Comparison of ENCODE assay signal across 16 cellular contexts in the genomic region with DNA sequence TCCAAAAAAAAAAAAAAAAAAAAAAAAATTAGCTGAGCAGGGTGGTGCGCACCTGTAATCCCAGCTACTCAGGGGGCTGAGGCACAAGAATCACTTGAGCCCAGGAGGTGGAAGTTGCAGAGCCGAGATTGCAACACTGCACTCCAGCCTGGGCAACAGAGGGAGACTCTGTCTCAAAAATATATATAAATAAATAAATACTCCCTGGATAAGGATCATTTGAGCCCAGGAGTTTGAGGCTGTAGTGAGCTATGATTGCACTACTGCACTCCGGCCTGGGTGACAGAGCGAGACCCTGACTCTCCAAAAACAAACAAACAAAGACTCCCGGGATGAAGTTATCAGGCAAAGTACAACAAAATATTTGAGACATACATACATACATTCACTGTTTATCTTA. TPM values are rescaled to one million over a fixed set of nuclear protein-coding genes. Genes with fewer than 3 reads are reported as not detected.
DNase-seq lines count a peak whose midpoint lies in the region; ATAC-seq, FAIRE-seq and TF ChIP-seq lines count a peak whose summit lies in the region.
"Had no signal": no experiment of that assay in that cellular context is flagged by ENCODE, and none has a peak within 500 bp of the region (broad histone marks: within the 10 kb centered on the region; RNA-seq: fewer than 3 reads in every experiment).

No MANE protein-coding gene starts in this region.

- TF ChIP-seq EP300 in A549 (IDR thresholded peaks at IDR 0.05) (no peak), K562 (IDR thresholded peaks at IDR 0.05; ENCODE audit: low read length) (no peak)

- H3K9me3 Mint-ChIP-seq in GM23338 = no peaks in the 10 kb centered on the region
- H3K9me3 Mint-ChIP-seq: HFFc6 had no signal

- TF ChIP-seq RAD21 in A549 (conservative IDR thresholded peaks at IDR 0.05 in 1 of 2, IDR thresholded peaks at IDR 0.05 in 1 of 2) = peak; percentile 51 to 55
- TF ChIP-seq RAD21 in K562 (CRISPR knock-in tag; conservative IDR thresholded peaks at IDR 0.05 in 1 of 2, IDR thresholded peaks at IDR 0.05 in 1 of 2) = peak; percentile 40 to 53

- DNase-seq in A549 (ENCODE audit: low read depth in 1 of 2, low spot score in 1 of 2) = peak in 1 of 2 experiments; percentile 56
- no peak for DNase-seq in GM23338 (ENCODE audit: low spot score)
- DNase-seq in K562 (ENCODE audit: extremely low read depth in 1 of 4, low spot score in 3 of 4) = peak in 1 of 4 experiments; percentile 35
- peak; percentile 37 for DNase-seq in left lobe of liver (ENCODE audit: low spot score)
- DNase-seq in NCI-H524 treated with DMSO at 0.1 percent for 48 hours (lab: John Stamatoyannopoulos, UW) = no peak
- no peak for DNase-seq in NCI-H524 (lab: John Stamatoyannopoulos, UW)
- DNase-seq in brain microvascular endothelial cell = no peak
- DNase-seq in NOMO-1 (lab: John Stamatoyannopoulos, UW; ENCODE audit: unreplicated experiment in 2 of 2) = no peak
- DNase-seq: activated naive CD4-positive, alpha-beta T cell treated with anti-CD3 and anti-CD28 coated beads, Interleukin-2, amount 50 U/mL, for 16 hours; HFFc6; MG63; NCI-H2171; posterior cingulate gyrus; SK-N-SH; stimulated activated CD4-positive, alpha-beta T cell treated with anti-CD3 and anti-CD28 coated beads, Interleukin-12 subunit alpha, Interleukin-12 subunit beta, amount 100 ng/mL, for 4 hours; testis had no signal

- H3K79me2 ChIP-seq in GM23338 (replicated peaks; ENCODE audit: insufficient read depth) (peaks cover 14% of the 10 kb centered on the region), K562 (ENCODE audit: control insufficient read depth, insufficient read depth, low read length) (peaks cover 22% of the 10 kb centered on the region)

- no peaks in the 10 kb centered on the region for H3K36me3 ChIP-seq in GM23338 (ENCODE audit: insufficient read depth)
- peaks cover 6% of the 10 kb centered on the region; the same call in 1 of the 3 replicates for H3K36me3 ChIP-seq in K562 (ENCODE audit: control insufficient read depth, insufficient read depth, low read length)
- H3K36me3 ChIP-seq in brain microvascular endothelial cell (replicated peaks) = no peaks in the 10 kb centered on the region

- peaks cover 8% of the 10 kb centered on the region; the same call in 1 of the 3 replicates for H3K36me3 Mint-ChIP-seq in GM23338 (ENCODE audit: low read depth)

- H3F3A ChIP-seq in GM23338 (replicated peaks; ENCODE audit: low read depth) = 0 out of 2 replicates have a peak, but pooled peaks cover 14% of the 10 kb centered on the region

- H3K27me3 Mint-ChIP-seq in GM23338 (ENCODE audit: insufficient read depth, low read depth, poor library complexity) = peaks cover 13% of the 10 kb centered on the region

- H3K4me3 Mint-ChIP-seq in GM23338 = no peak overlapping the region
- H3K4me3 Mint-ChIP-seq: HFFc6 had no signal

- TF ChIP-seq POLR2A in A549 (IDR thresholded peaks at IDR 0.05; ENCODE audit: low read length) (no peak), K562 (conservative IDR thresholded peaks at IDR 0.05) (no peak)

- H3K4me1 Mint-ChIP-seq in GM23338 = peaks cover 30% of the 10 kb centered on the region

- no peaks in the 10 kb centered on the region for H3K9me2 ChIP-seq in GM23338 (ENCODE audit: insufficient read depth)
- H3K9me2 ChIP-seq: SK-N-SH had no signal

- H3K27me3 ChIP-seq in GM23338 (ENCODE audit: insufficient read depth) (no peaks in the 10 kb centered on the region), K562 (ENCODE audit: control insufficient read depth in 2 of 2, insufficient read depth in 2 of 2, low read length in 2 of 2) (no peaks in the 10 kb centered on the region), brain microvascular endothelial cell (replicated peaks) (no peaks in the 10 kb centered on the region)
- H3K27me3 ChIP-seq: MG63, testis had no signal

- H3K4me2 ChIP-seq in A549 = peak overlapping the region; percentile 72
- no peak overlapping the region for H3K4me2 ChIP-seq in GM23338
- no peak overlapping the region for H3K4me2 ChIP-seq in K562 (ENCODE audit: insufficient read depth, low read length)
- H3K4me2 ChIP-seq: SK-N-SH had no signal

- in situ Hi-C loops in K562 (cut with MboI) = no loop called here
- in situ Hi-C loops in brain microvascular endothelial cell (cut with HindIII; ENCODE audit: low pct_ligation_motif_present, low sequenced_read_pairs) = no loop called here

- no peak overlapping the region for H3K4me3 ChIP-seq in A549
- no peak overlapping the region for H3K4me3 ChIP-seq in GM23338
- no peak overlapping the region for H3K4me3 ChIP-seq in K562
- no peak overlapping the region for H3K4me3 ChIP-seq in brain microvascular endothelial cell (ENCODE audit: low read depth, low read length)
- H3K4me3 ChIP-seq: MG63, testis had no signal

- peaks cover 4% of the 10 kb centered on the region; the same call in 1 of the 2 replicates for H4K20me1 ChIP-seq in GM23338 (replicated peaks; ENCODE audit: insufficient read depth)
- H4K20me1 ChIP-seq in K562 (replicated peaks; ENCODE audit: control insufficient read depth, insufficient read depth, low read length) = 0 out of 2 replicates have a peak, but pooled peaks cover 2% of the 10 kb centered on the region

- no peaks in the 10 kb centered on the region for H3K9me1 ChIP-seq in K562 (ENCODE audit: control insufficient read depth, insufficient read depth, low read length)

- no TSS peak for BruUV-seq in K562 (replicated peaks; lab: Mats Ljungman, UMichigan)

- TF ChIP-seq CTCF in A549 (IDR thresholded peaks at IDR 0.05) (peak; percentile 30; the same call in 1 of the 3 replicates), GM23338 (conservative IDR thresholded peaks at IDR 0.05; ENCODE audit: low read depth in 2 of 2) (no peak), K562 (IDR thresholded peaks at IDR 0.05 in 2 of 3, conservative IDR thresholded peaks at IDR 0.05 in 1 of 3; ENCODE audit: insufficient read depth in 2 of 3, low read depth in 1 of 3, low read length in 3 of 3) (peak in 1 of 3 experiments; percentile 47; a peak in 2 of 6 replicates), brain microvascular endothelial cell (IDR thresholded peaks at IDR 0.05; ENCODE audit: low read depth, low read length, missing control alignments) (no peak)

- no peaks in the 10 kb centered on the region for H3K9me3 ChIP-seq in A549
- H3K9me3 ChIP-seq in K562 (replicated peaks; ENCODE audit: control insufficient read depth, insufficient read depth, low read depth, low read length) = no peaks in the 10 kb centered on the region
- H3K9me3 ChIP-seq: MG63, SK-N-SH, testis had no signal

- intact Hi-C loops in K562 (cut with micrococcal nuclease) = loop anchor here (10.0 kb wide), 1 partner anchor 273 kb away; the partner anchor contains the start of gene HECTD4

- CTCF ChIA-PET in A549 (lab: Yijun Ruan, JAX) = interaction anchor here (0.6 to 4.8 kb wide), 6 partner anchors 11 to 275 kb away, joined by 3 to 21 read pairs (median 3); partner anchors contain the start of gene TRAFD1
- CTCF ChIA-PET in K562 (lab: Yijun Ruan, JAX; ENCODE audit: low intra/inter-chr PET ratio) = interaction anchor here (0.6 kb wide), 1 partner anchor 919 kb away, joined by 3 read pairs; no protein-coding TSS in a partner anchor

- ATAC-seq in A549 (peak in 1 of 2 experiments; percentile 18; a peak in 4 of 6 replicates), GM23338 (no peak), K562 (no peak), left lobe of liver (no peak)

- peak overlapping the region; percentile 82 for H3K27ac Mint-ChIP-seq in GM23338
- H3K27ac Mint-ChIP-seq: HFFc6 had no signal

- WGBS in A549 (ENCODE audit: missing lambda C conversion rate) = 25% methylated on average over 5 of the region's 5 CpGs
- WGBS in K562 (ENCODE audit: insufficient coverage, low coverage, missing lambda C conversion rate) = 55% methylated on average over 5 of the region's 5 CpGs

- no peak overlapping the region for H3K9ac ChIP-seq in K562 (ENCODE audit: insufficient read depth in 1 of 2, low read depth in 2 of 2, low read length in 2 of 2)
- H3K9ac ChIP-seq: SK-N-SH had no signal

- H2AFZ ChIP-seq in GM23338 (no peak overlapping the region), K562 (ENCODE audit: low read depth, low read length) (no peak overlapping the region)

- POLR2A ChIA-PET in A549 (lab: Yijun Ruan, JAX) (interaction anchor here (0.7 to 1.4 kb wide), 3 partner anchors 9 to 99 kb away, joined by 4 to 6 read pairs (median 5); partner anchors contain the start of genes TMEM116 and TRAFD1), K562 (lab: Yijun Ruan, JAX) (interaction anchor here (0.7 to 1.4 kb wide), 2 partner anchors 11 to 14 kb away, joined by 3 read pairs; no protein-coding TSS in a partner anchor)

- H3K27ac ChIP-seq in A549 (peak overlapping the region; percentile 89 to 98), GM23338 (ENCODE audit: low read depth) (peak overlapping the region; percentile 18; the same call in 1 of the 2 replicates), K562 (ENCODE audit: extremely low read depth, low read depth, low read length) (no peak overlapping the region), brain microvascular endothelial cell (no peak overlapping the region)
- H3K27ac ChIP-seq: testis had no signal

- FAIRE-seq in A549 (lab: Jason Lieb, UNC) (no peak), K562 (lab: Jason Lieb, UNC) (no peak)

- H3K4me1 ChIP-seq in A549 = peaks cover 53% of the 10 kb centered on the region
- H3K4me1 ChIP-seq in GM23338 (ENCODE audit: insufficient read depth) = peaks cover 29% of the 10 kb centered on the region
- peaks cover 30 to 43% of the 10 kb centered on the region in 2 experiments for H3K4me1 ChIP-seq in K562 (replicated peaks in 1 of 2; ENCODE audit: control insufficient read depth in 2 of 2, insufficient read depth in 2 of 2, low read length in 2 of 2)

RNA-seq across cellular contexts. Expression of gene NAA25, which starts 3.3 kb away (rescaled TPM):
- polyA plus RNA-seq in A549 (2011; rRNA removed) (41.4 and 49.3 TPM in 2 replicates), A549 (2017; fragmentation: RNase III; extraction: RNeasy Plus Mini Kit Qiagen cat#74134 plus additional on column Dnase treatment) (21.3 to 21.9 TPM (median 21.5 TPM) in 3 replicates), GM23338 (2016; fragmentation: Nextera tagmentation; extraction: Ambion mirVana) (55.1 and 58.9 TPM in 2 replicates), K562 (2011; rRNA removed) (46.2 and 54.6 TPM in 2 replicates), K562 (2014; fragmentation: Illumina TruSeq; extraction: Trizol) (35.5 and 49.4 TPM in 2 replicates), K562 (2014; fragmentation: Nextera tagmentation; extraction: Ambion mirVana) (10 to 100 TPM; 40.6 to 53.4 TPM), K562 (2014; rRNA removed) (26.6 and 29.0 TPM in 2 replicates)
- polyA plus RNA-seq in A549 (2012; cell fraction: cytosol; rRNA removed) = 6.6 and 7.4 TPM in 2 replicates
- 9.7 and 16.5 TPM in 2 replicates for polyA plus RNA-seq in A549 (2012; cell fraction: nucleus; rRNA removed)
- polyA minus RNA-seq in A549 (2011; rRNA and poly(A)+ RNA removed) = 30.5 and 33.6 TPM in 2 replicates
- 49.0 and 63.6 TPM in 2 replicates for total RNA-seq in GM23338 (2014; rRNA removed; shearing (Covaris generic))
- 167 and 302 TPM in 2 replicates for total RNA-seq in K562 (2011; cell fraction: chromatin; rRNA removed; ENCODE audit: low replicate concordance)
- total RNA-seq in K562 (2011; cell fraction: nucleolus; rRNA removed) = 45.2 and 50.9 TPM in 2 replicates
- 116 and 186 TPM in 2 replicates for total RNA-seq in K562 (2011; cell fraction: nucleoplasm; rRNA removed)
- total RNA-seq in K562 (2014; rRNA removed) (31.6 and 33.9 TPM in 2 replicates), K562 (2014; rRNA removed; fragmentation: Illumina TruSeq; extraction: Trizol) (48.9 and 54.7 TPM in 2 replicates), K562 (2015; rRNA removed; fragmentation: Illumina TruSeq; extraction: Trizol) (38.9 and 41.9 TPM in 2 replicates), K562 (2021) (59.6 and 61.2 TPM in 2 replicates), left lobe of liver (7.6 TPM)
- 10.5 and 26.2 TPM in 2 replicates for polyA plus RNA-seq in K562 (2011; cell fraction: cytosol; rRNA removed)
- 44.3 and 58.7 TPM in 2 replicates for polyA plus RNA-seq in K562 (2011; cell fraction: nucleus; rRNA removed)
- 15.7 and 17.3 TPM in 2 replicates for polyA plus RNA-seq in K562 (2012)
- 150 and 152 TPM in 2 replicates for polyA minus RNA-seq in K562 (2011; rRNA and poly(A)+ RNA removed)
- polyA minus RNA-seq in K562 (2011; cell fraction: cytosol; rRNA and poly(A)+ RNA removed) = 40.7 and 41.9 TPM in 2 replicates
- 35.0 and 66.2 TPM in 2 replicates for polyA minus RNA-seq in K562 (2011; cell fraction: nucleus; rRNA and poly(A)+ RNA removed)

RNA-seq across cellular contexts. Expression of gene TRAFD1, which starts 13.4 kb away (rescaled TPM):
- polyA plus RNA-seq in A549 (2011; rRNA removed) = 23.3 and 33.1 TPM in 2 replicates
- 12.0 and 14.4 TPM in 2 replicates for polyA plus RNA-seq in A549 (2012; cell fraction: cytosol; rRNA removed)
- 12.7 and 19.3 TPM in 2 replicates for polyA plus RNA-seq in A549 (2012; cell fraction: nucleus; rRNA removed)
- 30.2 to 44.1 TPM (median 41.1 TPM) in 3 replicates for polyA plus RNA-seq in A549 (2017; fragmentation: RNase III; extraction: RNeasy Plus Mini Kit Qiagen cat#74134 plus additional on column Dnase treatment)
- 20.1 and 21.2 TPM in 2 replicates for polyA minus RNA-seq in A549 (2011; rRNA and poly(A)+ RNA removed)
- total RNA-seq in GM23338 (2014; rRNA removed; shearing (Covaris generic)) = 30.4 and 35.6 TPM in 2 replicates
- polyA plus RNA-seq in GM23338 (2016; fragmentation: Nextera tagmentation; extraction: Ambion mirVana) = 17.4 and 17.8 TPM in 2 replicates
- 60.7 and 77.3 TPM in 2 replicates for total RNA-seq in K562 (2011; cell fraction: chromatin; rRNA removed; ENCODE audit: low replicate concordance)
- 30.9 and 38.0 TPM in 2 replicates for total RNA-seq in K562 (2011; cell fraction: nucleolus; rRNA removed)
- total RNA-seq in K562 (2011; cell fraction: nucleoplasm; rRNA removed) = 35.8 and 42.1 TPM in 2 replicates
- total RNA-seq in K562 (2014; rRNA removed) = 41.6 and 51.5 TPM in 2 replicates
- 41.3 and 44.6 TPM in 2 replicates for total RNA-seq in K562 (2014; rRNA removed; fragmentation: Illumina TruSeq; extraction: Trizol)
- total RNA-seq in K562 (2015; rRNA removed; fragmentation: Illumina TruSeq; extraction: Trizol) = 37.9 and 41.6 TPM in 2 replicates
- 46.7 and 49.2 TPM in 2 replicates for total RNA-seq in K562 (2021)
- 54.5 and 56.1 TPM in 2 replicates for polyA plus RNA-seq in K562 (2011; rRNA removed)
- 38.9 and 51.8 TPM in 2 replicates for polyA plus RNA-seq in K562 (2011; cell fraction: cytosol; rRNA removed)
- polyA plus RNA-seq in K562 (2011; cell fraction: nucleus; rRNA removed) = 43.8 and 56.4 TPM in 2 replicates
- 45.5 and 53.6 TPM in 2 replicates for polyA plus RNA-seq in K562 (2012)
- polyA plus RNA-seq in K562 (2014; fragmentation: Illumina TruSeq; extraction: Trizol) = 50.7 and 65.6 TPM in 2 replicates
- 10 to 100 TPM; 54.5 to 85.5 TPM for polyA plus RNA-seq in K562 (2014; fragmentation: Nextera tagmentation; extraction: Ambion mirVana)
- polyA plus RNA-seq in K562 (2014; rRNA removed) = 54.5 and 56.6 TPM in 2 replicates
- polyA minus RNA-seq in K562 (2011; rRNA and poly(A)+ RNA removed) = 65.6 and 70.5 TPM in 2 replicates
- polyA minus RNA-seq in K562 (2011; cell fraction: cytosol; rRNA and poly(A)+ RNA removed) = 17.4 and 20.6 TPM in 2 replicates
- polyA minus RNA-seq in K562 (2011; cell fraction: nucleus; rRNA and poly(A)+ RNA removed) = 19.5 and 33.5 TPM in 2 replicates
- total RNA-seq in left lobe of liver = 9.8 TPM

Comparison
In these comparisons a context has a peak if more than half of its experiments do, and no peak if none do; other contexts are left out.
1. H3K27ac ChIP-seq: peak in A549 (2 of 2) and GM23338 (single experiment); none in K562 (single experiment) and brain microvascular endothelial cell (single experiment).
2. Of the 35 proteins assayed by ChIP-seq in both K562 and A549: peak only in K562: none; only in A549: SMC3; in both: CEBPB and RAD21; in neither: 31; mixed calls (peak in some experiments, not most) for 1.